15 cellular contexts compared by ENCODE assay signal in genomic region chrX:118503260-118504041, GRCh38. TPM values are rescaled to one million over a fixed set of nuclear protein-coding genes. Genes with fewer than 3 reads are reported as not detected.
DNase-seq lines count a peak whose midpoint lies in the region; ATAC-seq and TF ChIP-seq lines count a peak whose summit lies in the region.
"Had no signal": no experiment of that assay in that cellular context is flagged by ENCODE, and none has a peak within 500 bp of the region (broad histone marks: within the 10 kb centered on the region; RNA-seq: fewer than 3 reads in every experiment).

No MANE protein-coding gene starts in this region.

- H3K27me3 Mint-ChIP-seq in activated B cell treated with CpG ODN at 0.5 μM for 24 hours: no peaks in the 10 kb centered on the region
- no peaks in the 10 kb centered on the region for H3K27me3 Mint-ChIP-seq in naive B cell

- in situ Hi-C loops in KBM-7 (cut with MboI; ENCODE audit: low pct_unique_long_range_greater_than_20kb, low sequenced_read_pairs): no loop called here

- intact Hi-C loops in activated B cell treated with CpG ODN at 0.5 μM for 24 hours (cut with micrococcal nuclease): no loop called here

- POLR2A ChIA-PET in activated B cell treated with CpG ODN at 0.5 μM for 24 hours (lab: Charles Lee): no interaction called here

- ATAC-seq in activated B cell treated with CpG ODN at 0.5 μM for 24 hours (ENCODE audit: low read depth) (no peak), naive B cell (ENCODE audit: low read depth in 2 of 2) (no peak), GM18907 (IDR thresholded peaks at IDR 0.05; ENCODE audit: unreplicated experiment) (no peak), HG03571 (IDR thresholded peaks at IDR 0.05; ENCODE audit: unreplicated experiment) (no peak)
- ATAC-seq: left ventricle myocardium superior, WTC11 had no signal

- H3K36me3 Mint-ChIP-seq in activated B cell treated with CpG ODN at 0.5 μM for 24 hours (ENCODE audit: low read depth) (peaks cover 17% of the 10 kb centered on the region), naive B cell (no peaks in the 10 kb centered on the region)
- H3K36me3 Mint-ChIP-seq: WTC11 had no signal

- DNase-seq in NOMO-1 treated with DMSO at 0.1 percent for 48 hours (lab: John Stamatoyannopoulos, UW; ENCODE audit: unreplicated experiment) (peak; percentile 29), NOMO-1 treated with dmso at 0.1 percent for 144 hours (lab: John Stamatoyannopoulos, UW; ENCODE audit: unreplicated experiment) (no peak), KBM-7 (peak; percentile 89), activated B cell treated with CpG ODN at 0.5 μM for 24 hours (no peak), naive B cell (no peak), SHP77 (lab: John Stamatoyannopoulos, UW) (no peak)
- DNase-seq: activated gamma-delta T cell treated with Interleukin-2 at 50 U/mL for 16 hours, Calu3, hypothalamus, left ventricle myocardium superior, NCI-H1436, NCI-H526 treated with DMSO at 0.1 percent for 48 hours had no signal

- no peaks in the 10 kb centered on the region for H3K9me3 Mint-ChIP-seq in activated B cell treated with CpG ODN at 0.5 μM for 24 hours
- peaks cover 0 to 4% (median 0%) of the 10 kb centered on the region in 7 donors for H3K9me3 Mint-ChIP-seq in naive B cell
- H3K9me3 Mint-ChIP-seq: WTC11 had no signal

- CTCF ChIA-PET in activated B cell treated with CpG ODN at 0.5 μM for 24 hours (lab: Charles Lee): no interaction called here

- H3K27ac Mint-ChIP-seq in activated B cell treated with CpG ODN at 0.5 μM for 24 hours (peak overlapping the region; percentile 83), naive B cell (peak overlapping the region; percentile 52 to 96 (median 82))
- H3K27ac Mint-ChIP-seq: WTC11 had no signal

- H3K4me3 Mint-ChIP-seq in activated B cell treated with CpG ODN at 0.5 μM for 24 hours (peak overlapping the region; percentile 35), naive B cell (peak overlapping the region; percentile 31 to 83 (median 57))
- H3K4me3 Mint-ChIP-seq: WTC11 had no signal

- no peak for TF ChIP-seq CTCF in activated B cell treated with CpG ODN at 0.5 μM for 24 hours (IDR thresholded peaks at IDR 0.05)

- peaks cover 60% of the 10 kb centered on the region for H3K4me1 Mint-ChIP-seq in activated B cell treated with CpG ODN at 0.5 μM for 24 hours
- peaks cover 37 to 56% (median 49%) of the 10 kb centered on the region in 3 donors for H3K4me1 Mint-ChIP-seq in naive B cell

RNA-seq across cellular contexts. Expression of gene DOCK11, which starts 7.8 kb away (rescaled TPM):
- total RNA-seq in activated B cell treated with CpG ODN at 0.5 μM for 24 hours: 56.0 and 58.6 TPM in 2 replicates
- polyA plus RNA-seq in naive B cell (ENCODE audit: low read depth in 6 of 6): 10 to 100 TPM; 15.4 to 29.9 (median 19.7) TPM

Comparison
In these comparisons a context has a peak if more than half of its experiments do, and no peak if none do; other contexts are left out.
1. DNase-seq: peak in NOMO-1 treated with DMSO at 0.1 percent for 48 hours (single experiment) and KBM-7 (single experiment); none in NOMO-1 treated with dmso at 0.1 percent for 144 hours (single experiment), activated B cell treated with CpG ODN at 0.5 μM for 24 hours (single experiment), naive B cell (single experiment) and SHP77 (0 of 2).